In the genomic region with DNA sequence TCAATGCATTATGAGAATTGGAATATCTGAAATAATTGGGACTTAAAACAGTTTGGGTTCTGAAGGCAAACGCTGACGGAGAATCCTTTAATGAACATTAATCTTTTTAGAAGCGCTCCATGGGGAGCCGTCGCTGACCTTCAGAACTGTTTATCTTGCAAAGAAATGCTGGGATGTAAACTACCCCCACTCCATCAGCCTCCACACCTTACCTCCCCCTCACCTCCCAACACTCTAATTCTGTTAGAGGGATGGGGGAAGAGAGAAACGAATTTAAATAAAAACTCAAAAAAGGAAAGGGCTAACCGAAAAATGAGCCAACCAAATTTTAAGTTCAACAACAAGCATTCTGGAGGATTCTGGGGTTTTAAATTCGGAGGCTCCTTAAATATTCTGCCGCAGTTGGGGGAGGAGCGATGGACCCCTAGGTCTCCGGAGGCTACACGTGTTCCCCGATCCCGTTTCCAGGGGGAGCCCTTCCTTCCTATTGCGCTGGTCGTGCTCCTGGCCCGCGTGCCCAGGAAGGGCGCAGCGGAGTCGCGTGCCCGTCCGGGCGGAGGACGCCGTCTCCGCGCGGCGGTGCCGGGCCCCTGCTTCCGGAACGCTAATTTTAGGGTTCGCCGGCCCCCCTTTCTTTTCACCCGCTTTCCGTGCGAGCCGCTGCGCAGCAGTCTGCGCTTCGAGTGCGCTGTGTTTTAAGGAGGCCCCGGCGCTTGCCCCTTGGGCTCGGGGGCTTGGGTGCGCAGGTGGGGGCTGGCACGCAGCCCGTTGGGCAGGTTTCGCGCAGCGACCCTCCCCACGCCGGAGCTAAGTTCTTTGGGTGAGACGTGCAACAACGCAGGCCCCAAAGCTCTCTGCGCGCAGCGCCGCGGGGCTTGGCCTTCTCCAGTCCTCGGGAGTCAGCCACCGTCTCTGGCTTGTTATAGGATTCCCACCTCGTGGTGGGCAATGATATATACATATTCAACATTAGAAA, we compare ENCODE assay signal across 8 cellular contexts. TPM values are rescaled to one million over a fixed set of nuclear protein-coding genes. Genes with fewer than 3 reads are reported as not detected.
DNase-seq lines count a peak whose midpoint lies in the region; ATAC-seq and TF ChIP-seq lines count a peak whose summit lies in the region.

No MANE protein-coding gene starts in this region.

- peak overlapping the region; percentile 46 to 68 for H3K4me3 ChIP-seq in muscle layer of colon (ENCODE audit: low read depth in 1 of 2, low read length in 2 of 2)
- H3K4me3 ChIP-seq in tibial artery: peak overlapping the region; percentile 61 to 64

- no peaks in the 10 kb centered on the region for H3K36me3 Mint-ChIP-seq in activated T-helper 1 cell treated with anti-CD3 and anti-CD28 coated beads, Interleukin-12 subunit alpha, Interleukin-12 subunit beta, Interleukin-2, Interleukin-4 antibody, amounts not matched to agents 30 ng/mL and 10 ng/mL and 1 ng/mL, durations not matched to agents 14 hours and 24 hours and 36 hours (ENCODE audit: low read depth)

- peaks cover 38% of the 10 kb centered on the region for H3K4me1 Mint-ChIP-seq in activated T-helper 1 cell treated with anti-CD3 and anti-CD28 coated beads, Interleukin-12 subunit alpha, Interleukin-12 subunit beta, Interleukin-2, Interleukin-4 antibody, amounts not matched to agents 30 ng/mL and 10 ng/mL and 1 ng/mL, durations not matched to agents 14 hours and 24 hours and 36 hours (ENCODE audit: low read depth)

- no peaks in the 10 kb centered on the region for H3K9me3 Mint-ChIP-seq in activated T-helper 1 cell treated with anti-CD3 and anti-CD28 coated beads, Interleukin-12 subunit alpha, Interleukin-12 subunit beta, Interleukin-2, Interleukin-4 antibody, amounts not matched to agents 30 ng/mL and 10 ng/mL and 1 ng/mL, durations not matched to agents 14 hours and 24 hours and 36 hours

- no peaks in the 10 kb centered on the region for H3K9me3 ChIP-seq in muscle layer of colon (ENCODE audit: low read length)
- H3K9me3 ChIP-seq in tibial artery: no peaks in the 10 kb centered on the region

- H3K9ac ChIP-seq in muscle layer of colon (ENCODE audit: low read length): no peak overlapping the region

- intact Hi-C loops in activated T-helper 1 cell treated with anti-CD3 and anti-CD28 coated beads, Interleukin-12 subunit alpha, Interleukin-12 subunit beta, Interleukin-2, Interleukin-4 antibody, amounts not matched to agents 30 ng/mL and 10 ng/mL and 1 ng/mL, durations not matched to agents 14 hours and 24 hours and 36 hours (cut with micrococcal nuclease): no loop called here
- intact Hi-C loops in tibial artery (cut with DNase I; ENCODE audit: low total_unique reads): loop anchor here (10.0 kb wide), 1 partner anchor 159 kb away; the partner anchor contains the start of genes LEPR and LEPROT

- H3K4me1 ChIP-seq in muscle layer of colon (ENCODE audit: insufficient read depth, low read length) (peaks cover 11% of the 10 kb centered on the region), tibial artery (peaks cover 0 to 21% (median 0%) of the 10 kb centered on the region in 4 donors)

- TF ChIP-seq CTCF in tibial artery (IDR thresholded peaks at IDR 0.05): peak in 1 of 2 experiments; percentile 20

- DNase-seq in DMS 273 (lab: John Stamatoyannopoulos, UW; ENCODE audit: unreplicated experiment): peak; percentile 86
- peak; percentile 91 for DNase-seq in NCI-H2171 treated with DMSO at 0.1 percent for 48 hours (lab: John Stamatoyannopoulos, UW)
- peak; percentile 16 for DNase-seq in activated T-helper 1 cell treated with anti-CD3 and anti-CD28 coated beads, Interleukin-12 subunit alpha, Interleukin-12 subunit beta, Interleukin-2, Interleukin-4 antibody, amounts not matched to agents 30 ng/mL and 10 ng/mL and 1 ng/mL, durations not matched to agents 14 hours and 24 hours and 36 hours (ENCODE audit: low spot score)
- DNase-seq in fibroblast of gingiva (ENCODE audit: low read depth): peak; percentile 51
- peak; percentile 29 to 67 for DNase-seq in tibial artery
- no peak for DNase-seq in GM19238 (ENCODE audit: insufficient read length, low spot score)

- peak overlapping the region; percentile 71 for H3K4me3 Mint-ChIP-seq in activated T-helper 1 cell treated with anti-CD3 and anti-CD28 coated beads, Interleukin-12 subunit alpha, Interleukin-12 subunit beta, Interleukin-2, Interleukin-4 antibody, amounts not matched to agents 30 ng/mL and 10 ng/mL and 1 ng/mL, durations not matched to agents 14 hours and 24 hours and 36 hours

- H3K27ac ChIP-seq in muscle layer of colon (ENCODE audit: low read depth, low read length): no peak overlapping the region
- peak overlapping the region; percentile 58 to 59 for H3K27ac ChIP-seq in tibial artery

- peak; percentile 70 for ATAC-seq in GM21723 (IDR thresholded peaks at IDR 0.05; ENCODE audit: unreplicated experiment)

- H3K36me3 ChIP-seq in muscle layer of colon (ENCODE audit: insufficient read depth, low read length) (no peaks in the 10 kb centered on the region), tibial artery (no peaks in the 10 kb centered on the region)

- H3K27me3 Mint-ChIP-seq in activated T-helper 1 cell treated with anti-CD3 and anti-CD28 coated beads, Interleukin-12 subunit alpha, Interleukin-12 subunit beta, Interleukin-2, Interleukin-4 antibody, amounts not matched to agents 30 ng/mL and 10 ng/mL and 1 ng/mL, durations not matched to agents 14 hours and 24 hours and 36 hours (ENCODE audit: insufficient read depth): peaks cover 15% of the 10 kb centered on the region

- H3K27me3 ChIP-seq in muscle layer of colon (ENCODE audit: control insufficient read depth in 1 of 2, insufficient read depth in 2 of 2, low read length in 2 of 2) (peaks cover 13 to 17% of the 10 kb centered on the region in 2 donors), tibial artery (no peaks in the 10 kb centered on the region)

- H3K27ac Mint-ChIP-seq in activated T-helper 1 cell treated with anti-CD3 and anti-CD28 coated beads, Interleukin-12 subunit alpha, Interleukin-12 subunit beta, Interleukin-2, Interleukin-4 antibody, amounts not matched to agents 30 ng/mL and 10 ng/mL and 1 ng/mL, durations not matched to agents 14 hours and 24 hours and 36 hours: no peak overlapping the region

RNA-seq across cellular contexts. Expression of gene DNAJC6, which starts 43.8 kb away (rescaled TPM):
- 4.4 and 6.2 TPM in 2 replicates for total RNA-seq in activated T-helper 1 cell treated with anti-CD3 and anti-CD28 coated beads, Interleukin-12 subunit alpha, Interleukin-12 subunit beta, Interleukin-2, Interleukin-4 antibody, amounts not matched to agents 30 ng/mL and 10 ng/mL and 1 ng/mL, durations not matched to agents 14 hours and 24 hours and 36 hours
